ENCODE assay signal across 1 cellular context in the genomic region with DNA sequence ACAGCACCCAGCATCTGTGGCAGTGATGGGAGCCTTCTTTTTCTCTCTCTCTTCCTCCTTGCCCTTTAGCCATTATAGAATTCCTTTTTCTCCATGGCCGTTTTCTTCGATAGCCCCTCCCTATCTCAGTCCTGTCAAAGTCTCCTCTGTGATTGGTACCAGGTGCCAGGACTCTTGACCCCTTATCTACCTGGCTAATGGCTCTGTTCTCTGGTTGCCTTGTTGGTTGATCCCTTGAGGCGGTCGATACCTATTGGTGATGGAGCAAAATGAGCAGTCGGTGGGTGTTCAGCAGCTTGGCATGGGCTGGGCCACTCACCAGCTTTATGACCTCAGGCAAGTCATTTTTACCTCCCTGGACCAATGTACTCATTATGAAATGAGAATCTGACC.
TF ChIP-seq lines count a peak whose summit lies in the region.

No MANE protein-coding gene starts in this region.

TF ChIP-seq in K562, 482 proteins besides CTCF, POLR2A, EP300 and RAD21 (continued from another document):
- TF ChIP-seq KLF6 (CRISPR knock-in tag; IDR thresholded peaks at IDR 0.05; ENCODE audit: borderline replicate concordance), result no peak
